1 cellular context compared by ENCODE assay signal in genomic region chr22:36856121-36856791, GRCh38.
TF ChIP-seq lines count a peak whose summit lies in the region.

No MANE protein-coding gene starts in this region.

TF ChIP-seq in HepG2, 621 proteins besides CTCF, POLR2A, EP300 and RAD21 (continued from another document and continues in another):
- TF ChIP-seq JDP2 (CRISPR knock-in tag; IDR thresholded peaks at IDR 0.05; ENCODE audit: borderline replicate concordance), result no peak
- no peak for TF ChIP-seq GTF3A (CRISPR knock-in tag; conservative IDR thresholded peaks at IDR 0.05)
- TF ChIP-seq IKZF1 (IDR thresholded peaks at IDR 0.05), result no peak
- no peak for TF ChIP-seq SOX13 (IDR thresholded peaks at IDR 0.05)
- TF ChIP-seq SOX13 (CRISPR knock-in tag; conservative IDR thresholded peaks at IDR 0.05 in 1 of 2, IDR thresholded peaks at IDR 0.05 in 1 of 2), result no peak
- no peak for TF ChIP-seq ZSCAN22 (CRISPR knock-in tag; IDR thresholded peaks at IDR 0.05)
- peak; percentile 63 for TF ChIP-seq ZNF574 (CRISPR knock-in tag; IDR thresholded peaks at IDR 0.05)
- no peak for TF ChIP-seq ZNF160 (CRISPR knock-in tag; IDR thresholded peaks at IDR 0.05)
- 0 out of 2 replicates have a peak, but pooled peaks have one; percentile 24 for TF ChIP-seq CBFB (CRISPR knock-in tag; IDR thresholded peaks at IDR 0.05)
- TF ChIP-seq FOXA3 (CRISPR knock-in tag; IDR thresholded peaks at IDR 0.05), result no peak
- no peak for TF ChIP-seq SP1 (IDR thresholded peaks at IDR 0.05)
- TF ChIP-seq SP1 (CRISPR knock-in tag; IDR thresholded peaks at IDR 0.05), result peak; percentile 34; the same call in 1 of the 2 replicates
- TF ChIP-seq SOX6 (IDR thresholded peaks at IDR 0.05), result no peak
- TF ChIP-seq SOX6 (CRISPR knock-in tag; IDR thresholded peaks at IDR 0.05), result no peak
- TF ChIP-seq ZNF614 (CRISPR knock-in tag; IDR thresholded peaks at IDR 0.05; ENCODE audit: borderline replicate concordance), result peak; percentile 53; the same call in 1 of the 2 replicates
- no peak for TF ChIP-seq ZNF343 (CRISPR knock-in tag; IDR thresholded peaks at IDR 0.05)
- peak; percentile 49; the same call in 1 of the 2 replicates for TF ChIP-seq KAT8 (CRISPR knock-in tag; IDR thresholded peaks at IDR 0.05)
- TF ChIP-seq ZNF414 (CRISPR knock-in tag; IDR thresholded peaks at IDR 0.05), result no peak
- TF ChIP-seq ARNT (IDR thresholded peaks at IDR 0.05), result no peak
- TF ChIP-seq SETDB1 (CRISPR knock-in tag; IDR thresholded peaks at IDR 0.05; ENCODE audit: borderline replicate concordance), result no peak
- TF ChIP-seq EZH2 (conservative IDR thresholded peaks at IDR 0.05; ENCODE audit: low read depth, low read length), result no peak
- TF ChIP-seq ZSCAN9 (CRISPR knock-in tag; IDR thresholded peaks at IDR 0.05; ENCODE audit: borderline replicate concordance), result 0 out of 2 replicates have a peak, but pooled peaks have one; percentile 31
- TF ChIP-seq SOX5 (CRISPR knock-in tag; IDR thresholded peaks at IDR 0.05; ENCODE audit: borderline replicate concordance), result peak; percentile 30; the same call in 1 of the 2 replicates
- TF ChIP-seq RBFOX2 (IDR thresholded peaks at IDR 0.05; ENCODE audit: low read depth, low read length), result no peak
- no peak for TF ChIP-seq ZNF713 (CRISPR knock-in tag; IDR thresholded peaks at IDR 0.05)
- TF ChIP-seq PITX1 (CRISPR knock-in tag; IDR thresholded peaks at IDR 0.05), result no peak
- no peak for TF ChIP-seq ZNF670 (CRISPR knock-in tag; IDR thresholded peaks at IDR 0.05; ENCODE audit: borderline replicate concordance)
- TF ChIP-seq HINFP (CRISPR knock-in tag; IDR thresholded peaks at IDR 0.05; ENCODE audit: low read depth), result no peak
- no peak for TF ChIP-seq ZNF446 (CRISPR knock-in tag; IDR thresholded peaks at IDR 0.05)
- no peak for TF ChIP-seq BRCA1 (CRISPR knock-in tag; IDR thresholded peaks at IDR 0.05)
- peak; percentile 73 for TF ChIP-seq YY1 (IDR thresholded peaks at IDR 0.05; ENCODE audit: insufficient read depth, insufficient replicate concordance, low read depth, low read length)
- TF ChIP-seq FOXO1 (CRISPR knock-in tag; IDR thresholded peaks at IDR 0.05), result peak; percentile 44; the same call in 1 of the 2 replicates
- no peak for TF ChIP-seq ZNF335 (CRISPR knock-in tag; IDR thresholded peaks at IDR 0.05)
- no peak for TF ChIP-seq RFX5 (IDR thresholded peaks at IDR 0.05; ENCODE audit: low read depth, low read length)
- no peak for TF ChIP-seq ZNF281 (CRISPR knock-in tag; IDR thresholded peaks at IDR 0.05; ENCODE audit: borderline replicate concordance)
- no peak for TF ChIP-seq HOMEZ (CRISPR knock-in tag; IDR thresholded peaks at IDR 0.05; ENCODE audit: low read depth)
- TF ChIP-seq SNAPC2 (CRISPR knock-in tag; IDR thresholded peaks at IDR 0.05), result no peak
- no peak for TF ChIP-seq ZNF558 (CRISPR knock-in tag; IDR thresholded peaks at IDR 0.05; ENCODE audit: borderline replicate concordance)
- TF ChIP-seq SNAI1 (CRISPR knock-in tag; IDR thresholded peaks at IDR 0.05; ENCODE audit: borderline replicate concordance), result no peak
- no peak for TF ChIP-seq ZBTB34 (CRISPR knock-in tag; IDR thresholded peaks at IDR 0.05)
- no peak for TF ChIP-seq RARG (CRISPR knock-in tag; IDR thresholded peaks at IDR 0.05; ENCODE audit: low read depth)
- no peak for TF ChIP-seq ZNF17 (CRISPR knock-in tag; IDR thresholded peaks at IDR 0.05)
- TF ChIP-seq ZNF678 (CRISPR knock-in tag; IDR thresholded peaks at IDR 0.05), result no peak
- no peak for TF ChIP-seq REL (CRISPR knock-in tag; conservative IDR thresholded peaks at IDR 0.05)
- TF ChIP-seq CHD4 (IDR thresholded peaks at IDR 0.05; ENCODE audit: borderline replicate concordance, low read length), result no peak
- TF ChIP-seq MXD4 (CRISPR knock-in tag; IDR thresholded peaks at IDR 0.05), result no peak
- peak; percentile 84 for TF ChIP-seq ZNF800 (CRISPR knock-in tag; IDR thresholded peaks at IDR 0.05)
- TF ChIP-seq RARA (CRISPR knock-in tag; IDR thresholded peaks at IDR 0.05), result no peak
- no peak for TF ChIP-seq NPAS2 (CRISPR knock-in tag; IDR thresholded peaks at IDR 0.05; ENCODE audit: borderline replicate concordance)
- no peak for TF ChIP-seq MAFK (conservative IDR thresholded peaks at IDR 0.05 in 1 of 2, IDR thresholded peaks at IDR 0.05 in 1 of 2; ENCODE audit: low read length in 2 of 2)
- no peak for TF ChIP-seq SRY (CRISPR knock-in tag; IDR thresholded peaks at IDR 0.05)
- no peak for TF ChIP-seq POLR2AphosphoS5 (IDR thresholded peaks at IDR 0.05; ENCODE audit: low read depth, low read length)
- TF ChIP-seq TBX2 (CRISPR knock-in tag; IDR thresholded peaks at IDR 0.05; ENCODE audit: borderline replicate concordance), result no peak
- no peak for TF ChIP-seq ATF5 (CRISPR knock-in tag; IDR thresholded peaks at IDR 0.05; ENCODE audit: low read depth)
- TF ChIP-seq ARID3A (IDR thresholded peaks at IDR 0.05; ENCODE audit: low read depth, low read length), result 0 out of 2 replicates have a peak, but pooled peaks have one; percentile 27
- no peak for TF ChIP-seq SRSF1 (optimal IDR thresholded peaks at IDR 0.05; ENCODE audit: low read depth, low read length)
- no peak for TF ChIP-seq ZNF891 (CRISPR knock-in tag; IDR thresholded peaks at IDR 0.05)
- TF ChIP-seq ZNF432 (CRISPR knock-in tag; IDR thresholded peaks at IDR 0.05; ENCODE audit: borderline replicate concordance), result no peak
- no peak for TF ChIP-seq ZNF569 (CRISPR knock-in tag; IDR thresholded peaks at IDR 0.05; ENCODE audit: borderline replicate concordance)
- TF ChIP-seq KLF16 (CRISPR knock-in tag; IDR thresholded peaks at IDR 0.05), result peak in 1 of 2 experiments; percentile 71; a peak in 2 of 4 replicates
- no peak for TF ChIP-seq ZNF263 (CRISPR knock-in tag; IDR thresholded peaks at IDR 0.05)
- no peak for TF ChIP-seq ZNF430 (CRISPR knock-in tag; IDR thresholded peaks at IDR 0.05)
- no peak for TF ChIP-seq HNRNPUL1 (IDR thresholded peaks at IDR 0.05; ENCODE audit: low read depth, low read length)
- no peak for TF ChIP-seq CENPX (CRISPR knock-in tag; IDR thresholded peaks at IDR 0.05)
